In the genomic region with DNA sequence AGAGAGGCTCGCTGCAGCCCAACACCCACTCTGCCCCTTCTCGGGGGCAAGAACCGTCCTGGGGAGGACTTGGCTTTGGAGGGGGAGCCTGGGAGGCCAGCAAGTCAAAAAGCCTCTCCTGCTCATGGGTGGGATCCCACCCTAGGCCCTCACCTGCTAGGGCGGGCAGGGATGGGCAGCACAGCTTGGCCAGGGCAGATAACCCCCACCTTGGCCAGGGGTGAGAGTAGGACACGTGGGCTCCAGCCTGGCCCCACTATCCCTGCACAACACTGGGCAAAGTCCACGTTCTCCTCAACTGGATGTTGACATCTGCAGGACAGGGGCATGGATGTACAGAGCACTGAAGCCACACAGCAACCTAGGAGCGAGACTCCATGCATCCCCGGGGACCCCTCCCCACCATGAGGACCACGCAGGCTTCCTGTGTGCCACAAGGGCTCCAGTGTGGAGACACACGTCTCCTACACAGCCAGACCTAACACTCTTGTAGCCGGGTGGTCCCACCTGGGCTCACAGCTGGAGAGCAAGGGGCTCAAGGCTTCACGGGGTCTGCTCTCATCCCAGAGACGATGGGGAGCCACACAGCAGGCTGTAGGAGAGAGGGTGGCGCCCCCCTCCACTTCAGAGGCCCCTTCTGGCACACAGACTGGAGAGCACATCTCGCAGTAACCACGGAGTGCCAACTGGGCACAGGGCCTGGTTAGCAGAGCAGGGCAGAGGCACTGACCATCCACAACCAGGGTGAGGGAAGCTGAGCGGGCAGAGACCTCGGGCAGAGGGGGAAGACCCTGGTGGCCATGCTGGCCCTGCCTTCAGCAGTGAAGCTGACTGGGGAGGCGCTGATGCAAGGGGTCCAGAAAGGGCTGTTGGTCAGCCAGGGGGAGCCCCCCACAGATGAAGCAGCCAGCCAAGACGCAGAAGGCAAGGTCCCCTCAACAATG, we compare ENCODE assay signal across 1 cellular context.
TF ChIP-seq lines count a peak whose summit lies in the region.

No MANE protein-coding gene starts in this region.

TF ChIP-seq in HepG2, 621 proteins besides CTCF, POLR2A, EP300 and RAD21 (continued from another document and continues in another):
- TF ChIP-seq ZBTB42 (CRISPR knock-in tag; IDR thresholded peaks at IDR 0.05), result peak; percentile 98
- TF ChIP-seq CBX1 (IDR thresholded peaks at IDR 0.05; ENCODE audit: low read depth), result no peak
- TF ChIP-seq ZNF605 (CRISPR knock-in tag; IDR thresholded peaks at IDR 0.05), result no peak
- TF ChIP-seq, protein P1, sequence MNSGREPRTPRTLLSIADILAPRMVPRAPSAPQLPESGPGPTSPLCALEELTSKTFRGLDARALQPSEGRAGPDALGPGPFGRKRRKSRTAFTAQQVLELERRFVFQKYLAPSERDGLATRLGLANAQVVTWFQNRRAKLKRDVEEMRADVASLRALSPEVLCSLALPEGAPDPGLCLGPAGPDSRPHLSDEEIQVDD (CRISPR knock-in tag; IDR thresholded peaks at IDR 0.05; ENCODE audit: borderline replicate concordance), result no peak
- TF ChIP-seq, protein P2, sequence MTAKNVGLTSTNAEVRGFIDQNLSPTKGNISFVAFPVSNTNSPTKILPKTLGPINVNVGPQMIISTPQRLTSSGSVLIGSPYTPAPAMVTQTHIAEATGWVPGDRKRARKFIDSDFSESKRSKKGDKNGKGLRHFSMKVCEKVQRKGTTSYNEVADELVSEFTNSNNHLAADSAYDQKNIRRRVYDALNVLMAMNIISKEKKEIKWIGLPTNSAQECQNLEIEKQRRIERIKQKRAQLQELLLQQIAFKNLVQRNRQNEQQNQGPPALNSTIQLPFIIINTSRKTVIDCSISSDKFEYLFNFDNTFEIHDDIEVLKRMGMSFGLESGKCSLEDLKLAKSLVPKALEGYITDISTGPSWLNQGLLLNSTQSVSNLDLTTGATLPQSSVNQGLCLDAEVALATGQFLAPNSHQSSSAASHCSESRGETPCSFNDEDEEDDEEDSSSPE (CRISPR knock-in tag; IDR thresholded peaks at IDR 0.05), result no peak
- TF ChIP-seq KMT2B (CRISPR knock-in tag; IDR thresholded peaks at IDR 0.05), result no peak
- TF ChIP-seq, protein P3, sequence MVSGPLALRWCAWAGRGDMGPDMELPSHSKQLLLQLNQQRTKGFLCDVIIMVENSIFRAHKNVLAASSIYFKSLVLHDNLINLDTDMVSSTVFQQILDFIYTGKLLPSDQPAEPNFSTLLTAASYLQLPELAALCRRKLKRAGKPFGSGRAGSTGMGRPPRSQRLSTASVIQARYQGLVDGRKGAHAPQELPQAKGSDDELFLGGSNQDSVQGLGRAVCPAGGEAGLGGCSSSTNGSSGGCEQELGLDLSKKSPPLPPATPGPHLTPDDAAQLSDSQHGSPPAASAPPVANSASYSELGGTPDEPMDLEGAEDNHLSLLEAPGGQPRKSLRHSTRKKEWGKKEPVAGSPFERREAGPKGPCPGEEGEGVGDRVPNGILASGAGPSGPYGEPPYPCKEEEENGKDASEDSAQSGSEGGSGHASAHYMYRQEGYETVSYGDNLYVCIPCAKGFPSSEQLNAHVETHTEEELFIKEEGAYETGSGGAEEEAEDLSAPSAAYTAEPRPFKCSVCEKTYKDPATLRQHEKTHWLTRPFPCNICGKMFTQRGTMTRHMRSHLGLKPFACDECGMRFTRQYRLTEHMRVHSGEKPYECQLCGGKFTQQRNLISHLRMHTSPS (CRISPR knock-in tag; IDR thresholded peaks at IDR 0.05; ENCODE audit: low read depth), result peak; percentile 87; the same call in 1 of the 2 replicates
- no peak for TF ChIP-seq ZNF781 (CRISPR knock-in tag; IDR thresholded peaks at IDR 0.05; ENCODE audit: borderline replicate concordance, not compliant biosample characterization)
- TF ChIP-seq CEBPG (CRISPR knock-in tag; IDR thresholded peaks at IDR 0.05), result peak; percentile 61
- TF ChIP-seq, protein P4, sequence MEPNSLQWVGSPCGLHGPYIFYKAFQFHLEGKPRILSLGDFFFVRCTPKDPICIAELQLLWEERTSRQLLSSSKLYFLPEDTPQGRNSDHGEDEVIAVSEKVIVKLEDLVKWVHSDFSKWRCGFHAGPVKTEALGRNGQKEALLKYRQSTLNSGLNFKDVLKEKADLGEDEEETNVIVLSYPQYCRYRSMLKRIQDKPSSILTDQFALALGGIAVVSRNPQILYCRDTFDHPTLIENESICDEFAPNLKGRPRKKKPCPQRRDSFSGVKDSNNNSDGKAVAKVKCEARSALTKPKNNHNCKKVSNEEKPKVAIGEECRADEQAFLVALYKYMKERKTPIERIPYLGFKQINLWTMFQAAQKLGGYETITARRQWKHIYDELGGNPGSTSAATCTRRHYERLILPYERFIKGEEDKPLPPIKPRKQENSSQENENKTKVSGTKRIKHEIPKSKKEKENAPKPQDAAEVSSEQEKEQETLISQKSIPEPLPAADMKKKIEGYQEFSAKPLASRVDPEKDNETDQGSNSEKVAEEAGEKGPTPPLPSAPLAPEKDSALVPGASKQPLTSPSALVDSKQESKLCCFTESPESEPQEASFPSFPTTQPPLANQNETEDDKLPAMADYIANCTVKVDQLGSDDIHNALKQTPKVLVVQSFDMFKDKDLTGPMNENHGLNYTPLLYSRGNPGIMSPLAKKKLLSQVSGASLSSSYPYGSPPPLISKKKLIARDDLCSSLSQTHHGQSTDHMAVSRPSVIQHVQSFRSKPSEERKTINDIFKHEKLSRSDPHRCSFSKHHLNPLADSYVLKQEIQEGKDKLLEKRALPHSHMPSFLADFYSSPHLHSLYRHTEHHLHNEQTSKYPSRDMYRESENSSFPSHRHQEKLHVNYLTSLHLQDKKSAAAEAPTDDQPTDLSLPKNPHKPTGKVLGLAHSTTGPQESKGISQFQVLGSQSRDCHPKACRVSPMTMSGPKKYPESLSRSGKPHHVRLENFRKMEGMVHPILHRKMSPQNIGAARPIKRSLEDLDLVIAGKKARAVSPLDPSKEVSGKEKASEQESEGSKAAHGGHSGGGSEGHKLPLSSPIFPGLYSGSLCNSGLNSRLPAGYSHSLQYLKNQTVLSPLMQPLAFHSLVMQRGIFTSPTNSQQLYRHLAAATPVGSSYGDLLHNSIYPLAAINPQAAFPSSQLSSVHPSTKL (CRISPR knock-in tag; IDR thresholded peaks at IDR 0.05), result peak; percentile 77
- peak; percentile 72 for TF ChIP-seq ZNF768 (CRISPR knock-in tag; IDR thresholded peaks at IDR 0.05)
- TF ChIP-seq NPAS2 (CRISPR knock-in tag; IDR thresholded peaks at IDR 0.05; ENCODE audit: borderline replicate concordance), result no peak
- TF ChIP-seq, protein P5, sequence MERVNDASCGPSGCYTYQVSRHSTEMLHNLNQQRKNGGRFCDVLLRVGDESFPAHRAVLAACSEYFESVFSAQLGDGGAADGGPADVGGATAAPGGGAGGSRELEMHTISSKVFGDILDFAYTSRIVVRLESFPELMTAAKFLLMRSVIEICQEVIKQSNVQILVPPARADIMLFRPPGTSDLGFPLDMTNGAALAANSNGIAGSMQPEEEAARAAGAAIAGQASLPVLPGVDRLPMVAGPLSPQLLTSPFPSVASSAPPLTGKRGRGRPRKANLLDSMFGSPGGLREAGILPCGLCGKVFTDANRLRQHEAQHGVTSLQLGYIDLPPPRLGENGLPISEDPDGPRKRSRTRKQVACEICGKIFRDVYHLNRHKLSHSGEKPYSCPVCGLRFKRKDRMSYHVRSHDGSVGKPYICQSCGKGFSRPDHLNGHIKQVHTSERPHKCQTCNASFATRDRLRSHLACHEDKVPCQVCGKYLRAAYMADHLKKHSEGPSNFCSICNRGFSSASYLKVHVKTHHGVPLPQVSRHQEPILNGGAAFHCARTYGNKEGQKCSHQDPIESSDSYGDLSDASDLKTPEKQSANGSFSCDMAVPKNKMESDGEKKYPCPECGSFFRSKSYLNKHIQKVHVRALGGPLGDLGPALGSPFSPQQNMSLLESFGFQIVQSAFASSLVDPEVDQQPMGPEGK (CRISPR knock-in tag; IDR thresholded peaks at IDR 0.05), result peak; percentile 91
- no peak for TF ChIP-seq ZFP62 (CRISPR knock-in tag; IDR thresholded peaks at IDR 0.05)
- TF ChIP-seq, protein P6, sequence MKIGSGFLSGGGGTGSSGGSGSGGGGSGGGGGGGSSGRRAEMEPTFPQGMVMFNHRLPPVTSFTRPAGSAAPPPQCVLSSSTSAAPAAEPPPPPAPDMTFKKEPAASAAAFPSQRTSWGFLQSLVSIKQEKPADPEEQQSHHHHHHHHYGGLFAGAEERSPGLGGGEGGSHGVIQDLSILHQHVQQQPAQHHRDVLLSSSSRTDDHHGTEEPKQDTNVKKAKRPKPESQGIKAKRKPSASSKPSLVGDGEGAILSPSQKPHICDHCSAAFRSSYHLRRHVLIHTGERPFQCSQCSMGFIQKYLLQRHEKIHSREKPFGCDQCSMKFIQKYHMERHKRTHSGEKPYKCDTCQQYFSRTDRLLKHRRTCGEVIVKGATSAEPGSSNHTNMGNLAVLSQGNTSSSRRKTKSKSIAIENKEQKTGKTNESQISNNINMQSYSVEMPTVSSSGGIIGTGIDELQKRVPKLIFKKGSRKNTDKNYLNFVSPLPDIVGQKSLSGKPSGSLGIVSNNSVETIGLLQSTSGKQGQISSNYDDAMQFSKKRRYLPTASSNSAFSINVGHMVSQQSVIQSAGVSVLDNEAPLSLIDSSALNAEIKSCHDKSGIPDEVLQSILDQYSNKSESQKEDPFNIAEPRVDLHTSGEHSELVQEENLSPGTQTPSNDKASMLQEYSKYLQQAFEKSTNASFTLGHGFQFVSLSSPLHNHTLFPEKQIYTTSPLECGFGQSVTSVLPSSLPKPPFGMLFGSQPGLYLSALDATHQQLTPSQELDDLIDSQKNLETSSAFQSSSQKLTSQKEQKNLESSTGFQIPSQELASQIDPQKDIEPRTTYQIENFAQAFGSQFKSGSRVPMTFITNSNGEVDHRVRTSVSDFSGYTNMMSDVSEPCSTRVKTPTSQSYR (CRISPR knock-in tag; IDR thresholded peaks at IDR 0.05; ENCODE audit: borderline replicate concordance), result peak; percentile 68; the same call in 1 of the 2 replicates
- TF ChIP-seq KDM6A (CRISPR knock-in tag; IDR thresholded peaks at IDR 0.05; ENCODE audit: low read depth), result peak; percentile 45; the same call in 1 of the 2 replicates
- TF ChIP-seq, protein P7, sequence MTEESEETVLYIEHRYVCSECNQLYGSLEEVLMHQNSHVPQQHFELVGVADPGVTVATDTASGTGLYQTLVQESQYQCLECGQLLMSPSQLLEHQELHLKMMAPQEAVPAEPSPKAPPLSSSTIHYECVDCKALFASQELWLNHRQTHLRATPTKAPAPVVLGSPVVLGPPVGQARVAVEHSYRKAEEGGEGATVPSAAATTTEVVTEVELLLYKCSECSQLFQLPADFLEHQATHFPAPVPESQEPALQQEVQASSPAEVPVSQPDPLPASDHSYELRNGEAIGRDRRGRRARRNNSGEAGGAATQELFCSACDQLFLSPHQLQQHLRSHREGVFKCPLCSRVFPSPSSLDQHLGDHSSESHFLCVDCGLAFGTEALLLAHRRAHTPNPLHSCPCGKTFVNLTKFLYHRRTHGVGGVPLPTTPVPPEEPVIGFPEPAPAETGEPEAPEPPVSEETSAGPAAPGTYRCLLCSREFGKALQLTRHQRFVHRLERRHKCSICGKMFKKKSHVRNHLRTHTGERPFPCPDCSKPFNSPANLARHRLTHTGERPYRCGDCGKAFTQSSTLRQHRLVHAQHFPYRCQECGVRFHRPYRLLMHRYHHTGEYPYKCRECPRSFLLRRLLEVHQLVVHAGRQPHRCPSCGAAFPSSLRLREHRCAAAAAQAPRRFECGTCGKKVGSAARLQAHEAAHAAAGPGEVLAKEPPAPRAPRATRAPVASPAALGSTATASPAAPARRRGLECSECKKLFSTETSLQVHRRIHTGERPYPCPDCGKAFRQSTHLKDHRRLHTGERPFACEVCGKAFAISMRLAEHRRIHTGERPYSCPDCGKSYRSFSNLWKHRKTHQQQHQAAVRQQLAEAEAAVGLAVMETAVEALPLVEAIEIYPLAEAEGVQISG (CRISPR knock-in tag; IDR thresholded peaks at IDR 0.05), result peak; percentile 51; the same call in 1 of the 2 replicates
- TF ChIP-seq, protein P8, sequence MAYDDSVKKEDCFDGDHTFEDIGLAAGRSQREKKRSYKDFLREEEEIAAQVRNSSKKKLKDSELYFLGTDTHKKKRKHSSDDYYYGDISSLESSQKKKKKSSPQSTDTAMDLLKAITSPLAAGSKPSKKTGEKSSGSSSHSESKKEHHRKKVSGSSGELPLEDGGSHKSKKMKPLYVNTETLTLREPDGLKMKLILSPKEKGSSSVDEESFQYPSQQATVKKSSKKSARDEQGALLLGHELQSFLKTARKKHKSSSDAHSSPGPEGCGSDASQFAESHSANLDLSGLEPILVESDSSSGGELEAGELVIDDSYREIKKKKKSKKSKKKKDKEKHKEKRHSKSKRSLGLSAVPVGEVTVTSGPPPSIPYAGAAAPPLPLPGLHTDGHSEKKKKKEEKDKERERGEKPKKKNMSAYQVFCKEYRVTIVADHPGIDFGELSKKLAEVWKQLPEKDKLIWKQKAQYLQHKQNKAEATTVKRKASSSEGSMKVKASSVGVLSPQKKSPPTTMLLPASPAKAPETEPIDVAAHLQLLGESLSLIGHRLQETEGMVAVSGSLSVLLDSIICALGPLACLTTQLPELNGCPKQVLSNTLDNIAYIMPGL (CRISPR knock-in tag; IDR thresholded peaks at IDR 0.05; ENCODE audit: borderline replicate concordance in 1 of 2, low read depth in 1 of 2), result 0 out of 4 replicates have a peak, but pooled peaks of 1 of the 2 experiments have one; percentile 50
- TF ChIP-seq ZNF891 (CRISPR knock-in tag; IDR thresholded peaks at IDR 0.05), result 0 out of 2 replicates have a peak, but pooled peaks have one; percentile 17
- peak; percentile 89 for TF ChIP-seq FOXO1 (CRISPR knock-in tag; IDR thresholded peaks at IDR 0.05)
- no peak for TF ChIP-seq SP4 (CRISPR knock-in tag; IDR thresholded peaks at IDR 0.05)
- TF ChIP-seq MTA1 (CRISPR knock-in tag; IDR thresholded peaks at IDR 0.05; ENCODE audit: borderline replicate concordance), result 0 out of 2 replicates have a peak, but pooled peaks have one; percentile 56
- peak; percentile 35; the same call in 1 of the 2 replicates for TF ChIP-seq ZNF263 (CRISPR knock-in tag; IDR thresholded peaks at IDR 0.05)
- 0 out of 2 replicates have a peak, but pooled peaks have one; percentile 42 for TF ChIP-seq NCOA2 (CRISPR knock-in tag; IDR thresholded peaks at IDR 0.05)
- TF ChIP-seq POLR2AphosphoS2 (IDR thresholded peaks at IDR 0.05; ENCODE audit: low read depth, low read length), result no peak
- no peak for TF ChIP-seq TMF1 (CRISPR knock-in tag; IDR thresholded peaks at IDR 0.05; ENCODE audit: low read depth)
- TF ChIP-seq MYC (CRISPR knock-in tag; IDR thresholded peaks at IDR 0.05; ENCODE audit: borderline replicate concordance), result peak; percentile 88
- peak; percentile 33; the same call in 1 of the 2 replicates for TF ChIP-seq SPEN (CRISPR knock-in tag; IDR thresholded peaks at IDR 0.05; ENCODE audit: low read depth)
- peak; percentile 65; the same call in 1 of the 2 replicates for TF ChIP-seq ESRRA (CRISPR knock-in tag; IDR thresholded peaks at IDR 0.05; ENCODE audit: low read depth)
- 0 out of 2 replicates have a peak, but pooled peaks have one; percentile 40 for TF ChIP-seq GPN1 (CRISPR knock-in tag; IDR thresholded peaks at IDR 0.05; ENCODE audit: borderline replicate concordance)
- TF ChIP-seq ZNF816 (CRISPR knock-in tag; IDR thresholded peaks at IDR 0.05; ENCODE audit: borderline replicate concordance), result no peak
- no peak for TF ChIP-seq ZNF703 (CRISPR knock-in tag; IDR thresholded peaks at IDR 0.05; ENCODE audit: borderline replicate concordance)
- peak; percentile 73; the same call in 1 of the 2 replicates for TF ChIP-seq FOXK1 (CRISPR knock-in tag; IDR thresholded peaks at IDR 0.05; ENCODE audit: borderline replicate concordance, low read depth)
- TF ChIP-seq RXRB (CRISPR knock-in tag; IDR thresholded peaks at IDR 0.05; ENCODE audit: borderline replicate concordance), result peak; percentile 89
- peak; percentile 82 for TF ChIP-seq ZNF644 (CRISPR knock-in tag; IDR thresholded peaks at IDR 0.05; ENCODE audit: low read depth)
- TF ChIP-seq GABPA (IDR thresholded peaks at IDR 0.05; ENCODE audit: low read depth, low read length), result no peak
- no peak for TF ChIP-seq GABPA (CRISPR knock-in tag; IDR thresholded peaks at IDR 0.05; ENCODE audit: low read depth)
- no peak for TF ChIP-seq ZNF766 (CRISPR knock-in tag; IDR thresholded peaks at IDR 0.05; ENCODE audit: borderline replicate concordance)
- 0 out of 2 replicates have a peak, but pooled peaks have one; percentile 27 for TF ChIP-seq MXD4 (CRISPR knock-in tag; IDR thresholded peaks at IDR 0.05)
- TF ChIP-seq NR2F6 (IDR thresholded peaks at IDR 0.05), result no peak
- peak; percentile 68; the same call in 1 of the 2 replicates for TF ChIP-seq NR2F6 (CRISPR knock-in tag; IDR thresholded peaks at IDR 0.05)
